Comparison of ENCODE assay signal across 4 cellular contexts in genomic region chr20:56336709-56337108, GRCh38. TPM values are rescaled to one million over a fixed set of nuclear protein-coding genes. Genes with fewer than 3 reads are reported as not detected.
DNase-seq lines count a peak whose midpoint lies in the region; ATAC-seq, FAIRE-seq and TF ChIP-seq lines count a peak whose summit lies in the region.
"Not testable (repeated sequence)": the region's sequence is repeated elsewhere in the genome, so short reads cannot be mapped to it uniquely, and the experiment has no call there.

No MANE protein-coding gene starts in this region.

- not testable (repeated sequence) for H3K4ac ChIP-seq in neuronal stem cell (ENCODE audit: low read length)

- not testable (repeated sequence) for H3K4me1 ChIP-seq in Karpas-422 (ENCODE audit: low read length); RWPE2 (ENCODE audit: insufficient read depth, poor library complexity, severe bottlenecking); HepG2 (ENCODE audit: insufficient read depth, low read length); neuronal stem cell (ENCODE audit: control insufficient read depth in 2 of 2, insufficient read depth in 1 of 2, low read depth in 1 of 2, low read length in 2 of 2)

- not testable (repeated sequence) for H2BK5ac ChIP-seq in neuronal stem cell (ENCODE audit: low read length)

- H3K79me1 ChIP-seq in neuronal stem cell (ENCODE audit: low read depth, low read length), result not testable (repeated sequence)

- TF ChIP-seq CTCF in RWPE2 (IDR thresholded peaks at IDR 0.05; ENCODE audit: poor library complexity, severe bottlenecking); HepG2 (CRISPR knock-in tag; IDR thresholded peaks at IDR 0.05): not testable (repeated sequence)

- TF ChIP-seq EP300 in HepG2 (IDR thresholded peaks at IDR 0.05; ENCODE audit: low read depth in 2 of 2, low read length in 2 of 2); HepG2 (CRISPR knock-in tag; IDR thresholded peaks at IDR 0.05; ENCODE audit: borderline replicate concordance): not testable (repeated sequence)

- H3K27me3 ChIP-seq in Karpas-422 (ENCODE audit: low read length); HepG2 (ENCODE audit: control insufficient read depth in 1 of 2, insufficient read depth in 2 of 2, low read length in 2 of 2); neuronal stem cell (ENCODE audit: control insufficient read depth in 3 of 3, insufficient read depth in 3 of 3, low read depth in 1 of 3, low read length in 3 of 3): not testable (repeated sequence)
- H3K27me3 ChIP-seq in RWPE2 (ENCODE audit: insufficient read depth, poor library complexity, severe bottlenecking), result peaks cover 49% of the 10 kb centered on the region

- not testable (repeated sequence) for H3K79me2 ChIP-seq in Karpas-422 (ENCODE audit: low read length); HepG2 (ENCODE audit: insufficient read depth, low read length)

- H3K23ac ChIP-seq in neuronal stem cell (ENCODE audit: low read depth, low read length, poor library complexity), result not testable (repeated sequence)

- intact Hi-C loops in HepG2 (cut with micrococcal nuclease; ENCODE audit: unreplicated experiment), result not testable (repeated sequence)

- not testable (repeated sequence) for TF ChIP-seq RAD21 in HepG2 (CRISPR knock-in tag; IDR thresholded peaks at IDR 0.05)

- H3K9ac ChIP-seq in Karpas-422 (ENCODE audit: low read length); HepG2 (ENCODE audit: insufficient read depth, low read depth, low read length); neuronal stem cell (ENCODE audit: low read depth, low read length, poor library complexity): not testable (repeated sequence)

- H2BK120ac ChIP-seq in neuronal stem cell (ENCODE audit: low read depth, low read length), result not testable (repeated sequence)

- H3K27ac ChIP-seq in Karpas-422 (ENCODE audit: low read length); RWPE2 (ENCODE audit: poor library complexity, severe bottlenecking); HepG2 (ENCODE audit: extremely low read length, insufficient read depth, low read length); neuronal stem cell (replicated peaks; ENCODE audit: low read length): not testable (repeated sequence)

- not testable (repeated sequence) for FAIRE-seq in HepG2 (lab: Jason Lieb, UNC)

- not testable (repeated sequence) for H4K20me1 ChIP-seq in Karpas-422 (ENCODE audit: insufficient read depth, low read depth, low read length); HepG2 (ENCODE audit: insufficient read depth, low read length)

- not testable (repeated sequence) for H2BK12ac ChIP-seq in neuronal stem cell (ENCODE audit: low read length)

- peak; percentile 19 for DNase-seq in Karpas-422
- DNase-seq in RWPE2 (ENCODE audit: low spot score), result peak; percentile 55
- DNase-seq in HepG2 (ENCODE audit: low spot score); neuronal stem cell (ENCODE audit: low spot score): not testable (repeated sequence)

- H3K4me2 ChIP-seq in Karpas-422 (ENCODE audit: low read depth, low read length, poor library complexity, severe bottlenecking); HepG2 (ENCODE audit: low read depth, low read length); neuronal stem cell (ENCODE audit: insufficient read depth, low read length, poor library complexity, severe bottlenecking): not testable (repeated sequence)

- not testable (repeated sequence) for H3K36me3 ChIP-seq in Karpas-422 (ENCODE audit: insufficient read depth, low read length); RWPE2 (ENCODE audit: low read depth); HepG2 (replicated peaks in 1 of 2; ENCODE audit: control insufficient read depth in 1 of 2, insufficient read depth in 2 of 2, low read length in 2 of 2); neuronal stem cell (replicated peaks in 1 of 2; ENCODE audit: control insufficient read depth in 2 of 2, insufficient read depth in 2 of 2, low read length in 2 of 2)

- CTCF ChIA-PET in HepG2 (lab: Yijun Ruan, JAX; ENCODE audit: low intra/inter-chr PET ratio, low total read pairs), result not testable (repeated sequence)

- TF ChIP-seq POLR2A in HepG2 (IDR thresholded peaks at IDR 0.05; ENCODE audit: insufficient read depth in 1 of 2, low read depth in 2 of 2, low read length in 2 of 2), result not testable (repeated sequence)

- not testable (repeated sequence) for H2BK15ac ChIP-seq in neuronal stem cell (ENCODE audit: low read length)

- in situ Hi-C loops in HepG2 (cut with HindIII; ENCODE audit: extremely low pct_ligation_motif_present, low pct_unique_long_range_greater_than_20kb), result loop anchor here (10.0 kb wide), 1 partner anchor 1652 kb away; no protein-coding TSS in a partner anchor

- not testable (repeated sequence) for H3K9me2 ChIP-seq in Karpas-422 (replicated peaks; ENCODE audit: insufficient read depth, low read length)

- H3K14ac ChIP-seq in neuronal stem cell (ENCODE audit: low read length), result not testable (repeated sequence)

- not testable (repeated sequence) for BruUV-seq in HepG2 (replicated peaks; lab: Mats Ljungman, UMichigan)

- POLR2A ChIA-PET in HepG2 (lab: Yijun Ruan, JAX), result not testable (repeated sequence)

- not testable (repeated sequence) for H4K91ac ChIP-seq in neuronal stem cell (ENCODE audit: low read depth, low read length, poor library complexity)

- not testable (repeated sequence) for H2AFZ ChIP-seq in Karpas-422 (ENCODE audit: low read length); HepG2 (ENCODE audit: low read length)
- H2AFZ ChIP-seq in neuronal stem cell (ENCODE audit: low read length), result peak overlapping the region; percentile 69

- H3K4me3 ChIP-seq in Karpas-422 (ENCODE audit: low read length); RWPE2 (ENCODE audit: severe bottlenecking); HepG2 (replicated peaks in 1 of 3; ENCODE audit: insufficient read depth in 1 of 3, low read depth in 2 of 3, low read length in 3 of 3); neuronal stem cell (ENCODE audit: low read length in 2 of 2): not testable (repeated sequence)

- H4K8ac ChIP-seq in neuronal stem cell (ENCODE audit: low read depth, low read length), result not testable (repeated sequence)

- not testable (repeated sequence) for H3K9me3 ChIP-seq in Karpas-422 (ENCODE audit: low read length); RWPE2 (ENCODE audit: severe bottlenecking); HepG2 (ENCODE audit: low read length); neuronal stem cell (replicated peaks in 1 of 2; ENCODE audit: control insufficient read depth in 2 of 2, insufficient read depth in 1 of 2, low read depth in 1 of 2, low read length in 2 of 2)

- 33% methylated on average over 3 of the region's 8 CpGs for whole genome bisulfite sequencing in HepG2 (ENCODE audit: low lambda C conversion rate)
- WGBS in neuronal stem cell (ENCODE audit: extremely low coverage in 2 of 2, insufficient read length in 2 of 2, insufficient replicate concordance in 1 of 2), 2 donors, result no CpG with 5 or more reads among the region's 8 CpGs

- not testable (repeated sequence) for H3K18ac ChIP-seq in neuronal stem cell (ENCODE audit: low read length)

- not testable (repeated sequence) for H2AK5ac ChIP-seq in neuronal stem cell (ENCODE audit: low read depth, low read length)

- ATAC-seq in RWPE2 (ENCODE audit: low read depth); HepG2: not testable (repeated sequence)

RNA-seq across cellular contexts. Expression of gene FAM210B, which starts 22.1 kb away (rescaled TPM):
- total RNA-seq in Karpas-422 (2014; rRNA removed; shearing (Covaris generic); ENCODE audit: low replicate concordance), result not detected in 2 replicates
- 75.9 and 88.4 TPM in 2 replicates for total RNA-seq in HepG2 (2016; rRNA removed; fragmentation: Illumina TruSeq; extraction: Trizol)
- 43.4 and 46.3 TPM in 2 replicates for total RNA-seq in HepG2 (2016; cell fraction: cytosol; rRNA removed; fragmentation: Illumina TruSeq; extraction: Trizol; ENCODE audit: low read depth)
- total RNA-seq in HepG2 (2016; cell fraction: insoluble cytoplasmic fraction; rRNA removed; fragmentation: Illumina TruSeq; extraction: Trizol), result 80.4 and 87.7 TPM in 2 replicates
- 112 and 113 TPM in 2 replicates for total RNA-seq in HepG2 (2016; cell fraction: membrane; rRNA removed; fragmentation: Illumina TruSeq; extraction: Trizol)
- total RNA-seq in HepG2 (2016; cell fraction: nucleus; rRNA removed; fragmentation: Illumina TruSeq; extraction: Trizol), result 48.9 and 57.6 TPM in 2 replicates
- polyA plus RNA-seq in HepG2 (2011; rRNA removed), result 107 and 111 TPM in 2 replicates
- 81.6 and 121 TPM in 2 replicates for polyA plus RNA-seq in HepG2 (2011; cell fraction: cytosol; rRNA removed)
- 21.7 and 28.8 TPM in 2 replicates for polyA plus RNA-seq in HepG2 (2011; cell fraction: nucleus; rRNA removed)
- 87.6 and 100 TPM in 2 replicates for polyA plus RNA-seq in HepG2 (2012)
- 74.9 and 84.3 TPM in 2 replicates for polyA plus RNA-seq in HepG2 (2016; cell fraction: cytosol; fragmentation: Illumina TruSeq; extraction: Trizol; ENCODE audit: low read depth)
- 128 and 133 TPM in 2 replicates for polyA plus RNA-seq in HepG2 (2016; cell fraction: insoluble cytoplasmic fraction; fragmentation: Illumina TruSeq; extraction: Trizol; ENCODE audit: low read depth)
- 136 and 137 TPM in 2 replicates for polyA plus RNA-seq in HepG2 (2016; cell fraction: membrane; fragmentation: Illumina TruSeq; extraction: Trizol; ENCODE audit: low read depth)
- polyA plus RNA-seq in HepG2 (2016; cell fraction: nucleus; fragmentation: Illumina TruSeq; extraction: Trizol; ENCODE audit: insufficient read depth, low read depth), result 94.3 and 100 TPM in 2 replicates
- 14.9 and 72.3 TPM in 2 replicates for polyA minus RNA-seq in HepG2 (2011; rRNA and poly(A)+ RNA removed; ENCODE audit: low replicate concordance)
- polyA minus RNA-seq in HepG2 (2011; cell fraction: cytosol; rRNA and poly(A)+ RNA removed), result 60.3 and 67.3 TPM in 2 replicates
- 45.2 and 49.0 TPM in 2 replicates for polyA minus RNA-seq in HepG2 (2011; cell fraction: nucleus; rRNA and poly(A)+ RNA removed)
- 32.5 TPM for polyA plus RNA-seq in neuronal stem cell (2013, experiment 1 of 2)
- 32.4 TPM for polyA plus RNA-seq in neuronal stem cell (2013, experiment 2 of 2)

RNA-seq across cellular contexts. Expression of gene AURKA, which starts 55.3 kb away (rescaled TPM):
- 46.8 and 53.8 TPM in 2 replicates for total RNA-seq in Karpas-422 (2014; rRNA removed; shearing (Covaris generic); ENCODE audit: low replicate concordance)
- total RNA-seq in HepG2 (2016; rRNA removed; fragmentation: Illumina TruSeq; extraction: Trizol), result 224 and 335 TPM in 2 replicates
- 127 and 136 TPM in 2 replicates for total RNA-seq in HepG2 (2016; cell fraction: cytosol; rRNA removed; fragmentation: Illumina TruSeq; extraction: Trizol; ENCODE audit: low read depth)
- total RNA-seq in HepG2 (2016; cell fraction: insoluble cytoplasmic fraction; rRNA removed; fragmentation: Illumina TruSeq; extraction: Trizol), result 218 and 331 TPM in 2 replicates
- 173 and 174 TPM in 2 replicates for total RNA-seq in HepG2 (2016; cell fraction: membrane; rRNA removed; fragmentation: Illumina TruSeq; extraction: Trizol)
- total RNA-seq in HepG2 (2016; cell fraction: nucleus; rRNA removed; fragmentation: Illumina TruSeq; extraction: Trizol), result 85.9 and 90.8 TPM in 2 replicates
- polyA plus RNA-seq in HepG2 (2011; rRNA removed), result 55.7 and 96.4 TPM in 2 replicates
- polyA plus RNA-seq in HepG2 (2011; cell fraction: cytosol; rRNA removed), result 60.3 and 70.8 TPM in 2 replicates
- 23.6 and 31.7 TPM in 2 replicates for polyA plus RNA-seq in HepG2 (2011; cell fraction: nucleus; rRNA removed)
- 41.6 and 70.4 TPM in 2 replicates for polyA plus RNA-seq in HepG2 (2012)
- polyA plus RNA-seq in HepG2 (2016; cell fraction: cytosol; fragmentation: Illumina TruSeq; extraction: Trizol; ENCODE audit: low read depth), result 36.5 and 39.6 TPM in 2 replicates
- polyA plus RNA-seq in HepG2 (2016; cell fraction: insoluble cytoplasmic fraction; fragmentation: Illumina TruSeq; extraction: Trizol; ENCODE audit: low read depth), result 285 and 289 TPM in 2 replicates
- polyA plus RNA-seq in HepG2 (2016; cell fraction: membrane; fragmentation: Illumina TruSeq; extraction: Trizol; ENCODE audit: low read depth), result 72.5 and 73.7 TPM in 2 replicates
- 111 and 116 TPM in 2 replicates for polyA plus RNA-seq in HepG2 (2016; cell fraction: nucleus; fragmentation: Illumina TruSeq; extraction: Trizol; ENCODE audit: insufficient read depth, low read depth)
- 63.7 and 146 TPM in 2 replicates for polyA minus RNA-seq in HepG2 (2011; rRNA and poly(A)+ RNA removed; ENCODE audit: low replicate concordance)
- 43.1 and 61.1 TPM in 2 replicates for polyA minus RNA-seq in HepG2 (2011; cell fraction: cytosol; rRNA and poly(A)+ RNA removed)
- polyA minus RNA-seq in HepG2 (2011; cell fraction: nucleus; rRNA and poly(A)+ RNA removed), result 25.4 and 35.1 TPM in 2 replicates
- 113 TPM for polyA plus RNA-seq in neuronal stem cell (2013, experiment 1 of 2)
- 109 TPM for polyA plus RNA-seq in neuronal stem cell (2013, experiment 2 of 2)

RNA-seq across cellular contexts. Expression of gene CSTF1, which starts 55.7 kb away (rescaled TPM):
- total RNA-seq in Karpas-422 (2014; rRNA removed; shearing (Covaris generic); ENCODE audit: low replicate concordance), result 41.5 and 75.2 TPM in 2 replicates
- total RNA-seq in HepG2 (2016; rRNA removed; fragmentation: Illumina TruSeq; extraction: Trizol), result 70.9 and 105 TPM in 2 replicates
- 17.0 and 17.9 TPM in 2 replicates for total RNA-seq in HepG2 (2016; cell fraction: cytosol; rRNA removed; fragmentation: Illumina TruSeq; extraction: Trizol; ENCODE audit: low read depth)
- 72.4 and 104 TPM in 2 replicates for total RNA-seq in HepG2 (2016; cell fraction: insoluble cytoplasmic fraction; rRNA removed; fragmentation: Illumina TruSeq; extraction: Trizol)
- total RNA-seq in HepG2 (2016; cell fraction: membrane; rRNA removed; fragmentation: Illumina TruSeq; extraction: Trizol), result 37.3 and 42.3 TPM in 2 replicates
- total RNA-seq in HepG2 (2016; cell fraction: nucleus; rRNA removed; fragmentation: Illumina TruSeq; extraction: Trizol), result 53.7 and 58.2 TPM in 2 replicates
- 67.9 and 100 TPM in 2 replicates for polyA plus RNA-seq in HepG2 (2011; rRNA removed)
- polyA plus RNA-seq in HepG2 (2011; cell fraction: cytosol; rRNA removed), result 63.9 and 67.0 TPM in 2 replicates
- 63.5 and 65.1 TPM in 2 replicates for polyA plus RNA-seq in HepG2 (2011; cell fraction: nucleus; rRNA removed)
- polyA plus RNA-seq in HepG2 (2012), result 39.4 and 55.3 TPM in 2 replicates
- polyA plus RNA-seq in HepG2 (2016; cell fraction: cytosol; fragmentation: Illumina TruSeq; extraction: Trizol; ENCODE audit: low read depth), result 8.4 and 10.8 TPM in 2 replicates
- 89.9 and 97.0 TPM in 2 replicates for polyA plus RNA-seq in HepG2 (2016; cell fraction: insoluble cytoplasmic fraction; fragmentation: Illumina TruSeq; extraction: Trizol; ENCODE audit: low read depth)
- 17.6 and 17.8 TPM in 2 replicates for polyA plus RNA-seq in HepG2 (2016; cell fraction: membrane; fragmentation: Illumina TruSeq; extraction: Trizol; ENCODE audit: low read depth)
- 76.3 and 78.8 TPM in 2 replicates for polyA plus RNA-seq in HepG2 (2016; cell fraction: nucleus; fragmentation: Illumina TruSeq; extraction: Trizol; ENCODE audit: insufficient read depth, low read depth)
- 186 and 265 TPM in 2 replicates for polyA minus RNA-seq in HepG2 (2011; rRNA and poly(A)+ RNA removed; ENCODE audit: low replicate concordance)
- 59.5 and 62.1 TPM in 2 replicates for polyA minus RNA-seq in HepG2 (2011; cell fraction: cytosol; rRNA and poly(A)+ RNA removed)
- 49.2 and 64.4 TPM in 2 replicates for polyA minus RNA-seq in HepG2 (2011; cell fraction: nucleus; rRNA and poly(A)+ RNA removed)
- 28.7 TPM for polyA plus RNA-seq in neuronal stem cell (2013, experiment 1 of 2)
- polyA plus RNA-seq in neuronal stem cell (2013, experiment 2 of 2), result 29.5 TPM

Comparison
In these comparisons a context has a peak if more than half of its experiments do, and no peak if none do; other contexts are left out.
1. RNA of gene FAM210B, which starts 22.1 kb away (total RNA-seq): 43.4 to 113 TPM in HepG2; not detected in Karpas-422; every median in the first group is over 10 times any median in the second.